1 cellular context compared by ENCODE assay signal in genomic region chr11:134255162-134255561, GRCh38.
TF ChIP-seq lines count a peak whose summit lies in the region.

No MANE protein-coding gene starts in this region.

TF ChIP-seq in K562, 482 proteins besides CTCF, POLR2A, EP300 and RAD21:
- TF ChIP-seq BCLAF1 (IDR thresholded peaks at IDR 0.05; ENCODE audit: borderline replicate concordance in 1 of 2, control insufficient read depth in 1 of 2, low read depth in 2 of 2, low read length in 1 of 2) (0 out of 4 replicates have a peak, but pooled peaks of 1 of the 2 experiments have one; percentile 30), RBFOX2 (IDR thresholded peaks at IDR 0.05; ENCODE audit: low read depth, low read length) (peak; percentile 45; the same call in 1 of the 2 replicates), SUPT5H (IDR thresholded peaks at IDR 0.05) (peak; percentile 27; the same call in 1 of the 2 replicates), PML (IDR thresholded peaks at IDR 0.05; ENCODE audit: low read length) (0 out of 2 replicates have a peak, but pooled peaks have one; percentile 52)
TF ChIP-seq in K562: peak in this region for 4; not testable (repeated sequence) for 478.
